In genomic region chr18:79260510-79260909, GRCh38 we compare ENCODE assay signal across 28 cellular contexts.
DNase-seq lines count a peak whose midpoint lies in the region; ATAC-seq, FAIRE-seq and TF ChIP-seq lines count a peak whose summit lies in the region.
"Had no signal": no experiment of that assay in that cellular context is flagged by ENCODE, and none has a peak within 500 bp of the region (broad histone marks: within the 10 kb centered on the region; RNA-seq: fewer than 3 reads in every experiment).

No MANE protein-coding gene starts in this region.

- H3K4me3 ChIP-seq in K562 (no peak overlapping the region), neutrophil (ENCODE audit: low read depth in 1 of 2, low read length in 1 of 2) (no peak overlapping the region)
- H3K4me3 ChIP-seq: esophagus muscularis mucosa, left lung, ovary, tibial artery had no signal

- DNase-seq in GM12891 (ENCODE audit: insufficient read length, low spot score) (no peak), NCI-H69 (lab: John Stamatoyannopoulos, UW) (peak; percentile 35), K562 (ENCODE audit: extremely low read depth in 1 of 4, low spot score in 3 of 4) (peak in 1 of 4 experiments; percentile 8), pons (ENCODE audit: low spot score) (no peak), nucleus accumbens (lab: John Stamatoyannopoulos, UW) (no peak)
- DNase-seq in activated CD4-positive, alpha-beta T cell treated with anti-CD3 and anti-CD28 coated beads, Interleukin-2, amount 50 U/mL, for 4 hours = no peak
- DNase-seq in activated naive CD4-positive, alpha-beta T cell treated with anti-CD3 and anti-CD28 coated beads, Interleukin-2, amount 50 U/mL, for 16 hours = no peak
- DNase-seq: activated CD4-positive, CD25-positive, alpha-beta regulatory T cell treated with anti-CD3 and anti-CD28 coated beads, Interleukin-2, amount 50 U/mL, for 72 hours; activated CD8-positive, alpha-beta T cell treated with anti-CD3 and anti-CD28 coated beads, Interleukin-2, amount 10 ng/mL, durations not matched to agents 7 days and 5 days; activated effector memory CD4-positive, alpha-beta T cell treated with Interleukin-2 at 50 U/mL for 16 hours; activated T-cell treated with anti-CD3 and anti-CD28 coated beads for 4 hours; CD4-positive, CD25-positive, alpha-beta regulatory T cell; effector memory CD8-positive, alpha-beta T cell; hippocampal formation; immature natural killer cell; left lung; naive thymus-derived CD4-positive, alpha-beta T cell; NCI-H1048; ovary; right cardiac atrium; stimulated activated naive CD8-positive, alpha-beta T cell treated with anti-CD3 and anti-CD28 coated beads, Interleukin-15, amount 100 ng/mL, for 72 hours; T-helper 9 cell; tibial artery had no signal

- no peak for TF ChIP-seq EP300 in K562 (IDR thresholded peaks at IDR 0.05; ENCODE audit: low read length)

- BruUV-seq in K562 (replicated peaks; lab: Mats Ljungman, UMichigan) = no TSS peak

- TF ChIP-seq CTCF in K562 (IDR thresholded peaks at IDR 0.05 in 2 of 3, conservative IDR thresholded peaks at IDR 0.05 in 1 of 3; ENCODE audit: insufficient read depth in 2 of 3, low read depth in 1 of 3, low read length in 3 of 3) (no peak), neutrophil (IDR thresholded peaks at IDR 0.05) (no peak)

- H3K4me1 ChIP-seq in K562 (replicated peaks in 1 of 2; ENCODE audit: control insufficient read depth in 2 of 2, insufficient read depth in 2 of 2, low read length in 2 of 2) (peaks cover 6 to 25% of the 10 kb centered on the region in 2 experiments; a peak in 3 of 5 replicates), neutrophil (ENCODE audit: control insufficient read depth in 1 of 2, insufficient read depth in 1 of 2, low read depth in 1 of 2, low read length in 1 of 2) (peaks cover 14 to 16% of the 10 kb centered on the region in 2 experiments)
- H3K4me1 ChIP-seq: esophagus muscularis mucosa, left lung, tibial artery had no signal

- POLR2A ChIA-PET in K562 (lab: Yijun Ruan, JAX) = no interaction called here

- in situ Hi-C loops in K562 (cut with MboI) = no loop called here

- intact Hi-C loops in K562 (cut with micrococcal nuclease) = no loop called here

- whole genome bisulfite sequencing in K562 (ENCODE audit: insufficient coverage, low coverage, missing lambda C conversion rate) = 83% methylated on average over 1 of the region's 1 CpG

- H2AFZ ChIP-seq in K562 (ENCODE audit: low read depth, low read length) = no peak overlapping the region

- H3K9me3 ChIP-seq in K562 (replicated peaks; ENCODE audit: control insufficient read depth, insufficient read depth, low read depth, low read length) = no peaks in the 10 kb centered on the region
- no peaks in the 10 kb centered on the region for H3K9me3 ChIP-seq in neutrophil
- H3K9me3 ChIP-seq: left lung, ovary had no signal

- H3K9ac ChIP-seq in K562 (ENCODE audit: insufficient read depth in 1 of 2, low read depth in 2 of 2, low read length in 2 of 2) = no peak overlapping the region
- H3K9ac ChIP-seq: KMS-11 had no signal

- H3K27me3 ChIP-seq in K562 (ENCODE audit: control insufficient read depth in 2 of 2, insufficient read depth in 2 of 2, low read length in 2 of 2) = no peaks in the 10 kb centered on the region
- H3K27me3 ChIP-seq in neutrophil = no peaks in the 10 kb centered on the region
- H3K27me3 ChIP-seq: esophagus muscularis mucosa, left lung, ovary, tibial artery had no signal

- H3K79me2 ChIP-seq in K562 (ENCODE audit: control insufficient read depth, insufficient read depth, low read length) = no peaks in the 10 kb centered on the region

- peak; percentile 5 for FAIRE-seq in GM12891 (lab: Jason Lieb, UNC)
- no peak for FAIRE-seq in K562 (lab: Jason Lieb, UNC)
- FAIRE-seq: frontal cortex had no signal

- no peak for ATAC-seq in K562
- ATAC-seq: activated CD8-positive, alpha-beta T cell treated with anti-CD3 and anti-CD28 coated beads, Interleukin-2, amount 10 ng/mL, durations not matched to agents 7 days and 5 days; effector memory CD8-positive, alpha-beta T cell; left lung; naive thymus-derived CD4-positive, alpha-beta T cell; right cardiac atrium; Right ventricle myocardium inferior; stimulated activated naive CD8-positive, alpha-beta T cell treated with anti-CD3 and anti-CD28 coated beads, Interleukin-15, amount 100 ng/mL, for 72 hours had no signal

- no peak for TF ChIP-seq RAD21 in K562 (CRISPR knock-in tag; conservative IDR thresholded peaks at IDR 0.05 in 1 of 2, IDR thresholded peaks at IDR 0.05 in 1 of 2)

- H4K20me1 ChIP-seq in K562 (replicated peaks; ENCODE audit: control insufficient read depth, insufficient read depth, low read length) = no peaks in the 10 kb centered on the region

- TF ChIP-seq POLR2A in GM12891 (IDR thresholded peaks at IDR 0.05; ENCODE audit: low read depth, low read length) = no peak
- TF ChIP-seq POLR2A in K562 (conservative IDR thresholded peaks at IDR 0.05) = no peak

- CTCF ChIA-PET in K562 (lab: Yijun Ruan, JAX; ENCODE audit: low intra/inter-chr PET ratio) = no interaction called here

- no peaks in the 10 kb centered on the region for H3K9me1 ChIP-seq in K562 (ENCODE audit: control insufficient read depth, insufficient read depth, low read length)

- H3K36me3 ChIP-seq in K562 (ENCODE audit: control insufficient read depth, insufficient read depth, low read length) (no peaks in the 10 kb centered on the region), neutrophil (no peaks in the 10 kb centered on the region)
- H3K36me3 ChIP-seq: ovary had no signal

- H3K4me2 ChIP-seq in K562 (ENCODE audit: insufficient read depth, low read length) = no peak overlapping the region
- H3K4me2 ChIP-seq: KMS-11 had no signal

- no peak overlapping the region; the same call in 1 of the 3 replicates for H3K27ac ChIP-seq in K562 (ENCODE audit: extremely low read depth, low read depth, low read length)
- H3K27ac ChIP-seq in neutrophil = peak overlapping the region; percentile 43
- H3K27ac ChIP-seq: esophagus muscularis mucosa, KMS-11, left lung, ovary, tibial artery had no signal

TF ChIP-seq in GM12891, 5 proteins besides CTCF, POLR2A, EP300 and RAD21:
- TF ChIP-seq TAF1 (IDR thresholded peaks at IDR 0.05; ENCODE audit: low read depth, low read length) = no peak
- no peak for TF ChIP-seq POLR2AphosphoS5 (IDR thresholded peaks at IDR 0.05; ENCODE audit: low read depth, low read length)
- no peak for TF ChIP-seq POU2F2 (IDR thresholded peaks at IDR 0.05; ENCODE audit: low read depth, low read length)
- TF ChIP-seq PAX5 (IDR thresholded peaks at IDR 0.05; ENCODE audit: insufficient read depth, low read length, severe bottlenecking) = no peak
- TF ChIP-seq SPI1 (IDR thresholded peaks at IDR 0.05; ENCODE audit: low read depth, low read length) = no peak
TF ChIP-seq in GM12891: peak in this region for 0.

TF ChIP-seq in K562, 482 proteins besides CTCF, POLR2A, EP300 and RAD21:
- TF ChIP-seq, protein P1, sequence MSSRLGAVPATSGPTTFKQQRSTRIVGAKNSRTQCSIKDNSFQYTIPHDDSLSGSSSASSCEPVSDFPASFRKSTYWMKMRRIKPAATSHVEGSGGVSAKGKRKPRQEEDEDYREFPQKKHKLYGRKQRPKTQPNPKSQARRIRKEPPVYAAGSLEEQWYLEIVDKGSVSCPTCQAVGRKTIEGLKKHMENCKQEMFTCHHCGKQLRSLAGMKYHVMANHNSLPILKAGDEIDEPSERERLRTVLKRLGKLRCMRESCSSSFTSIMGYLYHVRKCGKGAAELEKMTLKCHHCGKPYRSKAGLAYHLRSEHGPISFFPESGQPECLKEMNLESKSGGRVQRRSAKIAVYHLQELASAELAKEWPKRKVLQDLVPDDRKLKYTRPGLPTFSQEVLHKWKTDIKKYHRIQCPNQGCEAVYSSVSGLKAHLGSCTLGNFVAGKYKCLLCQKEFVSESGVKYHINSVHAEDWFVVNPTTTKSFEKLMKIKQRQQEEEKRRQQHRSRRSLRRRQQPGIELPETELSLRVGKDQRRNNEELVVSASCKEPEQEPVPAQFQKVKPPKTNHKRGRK (tag; IDR thresholded peaks at IDR 0.05) = no peak
- TF ChIP-seq CBFA2T3 (IDR thresholded peaks at IDR 0.05) = peak; percentile 13; the same call in 1 of the 2 replicates
